In genomic region chr17:59502800-59503199, GRCh38 we compare ENCODE assay signal across 22 cellular contexts.
"Had no signal": no experiment of that assay in that cellular context is flagged by ENCODE, and none has a peak within 500 bp of the region (broad histone marks: within the 10 kb centered on the region; RNA-seq: fewer than 3 reads in every experiment).

No MANE protein-coding gene starts in this region.

- H3K4me3 ChIP-seq: K562, MG63 had no signal

- H3K36me3 ChIP-seq: MG63 had no signal

- H3K9me3 ChIP-seq: MG63, SK-N-SH had no signal

- H3K27ac ChIP-seq: HL-60, KMS-11, RWPE1 had no signal

- DNase-seq: Kasumi-1, MG63, NCI-H1092 treated with DMSO at 0.1 percent for 48 hours, NCI-H1436, NCI-H187, NCI-H2029, NCI-H2081 treated with DMSO at 0.1 percent for 48 hours, NCI-H2171, NCI-H226, NCI-H446, NCI-H510A, NCI-H524 treated with DMSO at 0.1 percent for 48 hours, NCI-H69, NCI-H774, SHP77, SK-N-SH, SW 1271 had no signal

- ATAC-seq: K562, Panc1 had no signal
